In genomic region chr2:20350753-20351554, GRCh38 we compare ENCODE assay signal across 1 cellular context.
TF ChIP-seq lines count a peak whose summit lies in the region.

Gene PUM2 (minus strand): TSS chr2:20350844. CDS start chr2:20327360, 23,484 bp downstream.

TF ChIP-seq in HepG2, 621 proteins besides CTCF, POLR2A, EP300 and RAD21 (continued from another document and continues in another):
- peak; percentile 91 for TF ChIP-seq TFE3 (CRISPR knock-in tag; IDR thresholded peaks at IDR 0.05)
- TF ChIP-seq JDP2 (CRISPR knock-in tag; IDR thresholded peaks at IDR 0.05; ENCODE audit: borderline replicate concordance), result peak; percentile 48; the same call in 1 of the 2 replicates
- TF ChIP-seq ZNF703 (CRISPR knock-in tag; IDR thresholded peaks at IDR 0.05; ENCODE audit: borderline replicate concordance), result no peak; the same call in 1 of the 2 replicates
- peak; percentile 99 for TF ChIP-seq CCDC6 (CRISPR knock-in tag; IDR thresholded peaks at IDR 0.05)
- TF ChIP-seq HDAC6 (IDR thresholded peaks at IDR 0.05; ENCODE audit: low read depth, low read length), result no peak
- no peak; the same call in 1 of the 2 replicates for TF ChIP-seq ZFP36L2 (CRISPR knock-in tag; IDR thresholded peaks at IDR 0.05)
- peak; percentile 57 for TF ChIP-seq XRCC5 (optimal IDR thresholded peaks at IDR 0.05; ENCODE audit: low read length)
- no peak for TF ChIP-seq ZNF362 (CRISPR knock-in tag; IDR thresholded peaks at IDR 0.05; ENCODE audit: borderline replicate concordance)
- TF ChIP-seq ZNF782 (CRISPR knock-in tag; IDR thresholded peaks at IDR 0.05; ENCODE audit: borderline replicate concordance), result peak; percentile 51; the same call in 1 of the 2 replicates
- no peak for TF ChIP-seq RBAK (CRISPR knock-in tag; IDR thresholded peaks at IDR 0.05)
- peak; percentile 93 for TF ChIP-seq FOXM1 (CRISPR knock-in tag; IDR thresholded peaks at IDR 0.05)
- TF ChIP-seq KDM4B (CRISPR knock-in tag; IDR thresholded peaks at IDR 0.05), result peak; percentile 89; the same call in 1 of the 2 replicates
- no peak for TF ChIP-seq DDIT3 (CRISPR knock-in tag; IDR thresholded peaks at IDR 0.05)
- peak; percentile 86 for TF ChIP-seq THAP11 (CRISPR knock-in tag; IDR thresholded peaks at IDR 0.05)
- peak; percentile 90 for TF ChIP-seq ZBTB14 (CRISPR knock-in tag; IDR thresholded peaks at IDR 0.05)
- TF ChIP-seq SMYD3 (CRISPR knock-in tag; IDR thresholded peaks at IDR 0.05), result no peak
- TF ChIP-seq ETV6 (CRISPR knock-in tag; conservative IDR thresholded peaks at IDR 0.05), result peak; percentile 94
- peak; percentile 98 for TF ChIP-seq NRL (CRISPR knock-in tag; IDR thresholded peaks at IDR 0.05; ENCODE audit: borderline replicate concordance)
- peak; percentile 70; the same call in 1 of the 2 replicates for TF ChIP-seq ZSCAN9 (CRISPR knock-in tag; IDR thresholded peaks at IDR 0.05; ENCODE audit: borderline replicate concordance)
- TF ChIP-seq MIER3 (CRISPR knock-in tag; IDR thresholded peaks at IDR 0.05; ENCODE audit: borderline replicate concordance), result no peak
- TF ChIP-seq ZNF724P (CRISPR knock-in tag; IDR thresholded peaks at IDR 0.05; ENCODE audit: borderline replicate concordance), result peak; percentile 46
- TF ChIP-seq ZFP91 (CRISPR knock-in tag; IDR thresholded peaks at IDR 0.05; ENCODE audit: borderline replicate concordance), result peak; percentile 98
- TF ChIP-seq YY1 (IDR thresholded peaks at IDR 0.05; ENCODE audit: insufficient read depth, insufficient replicate concordance, low read depth, low read length), result peak; percentile 92
- TF ChIP-seq SMC3 (IDR thresholded peaks at IDR 0.05; ENCODE audit: low read length), result no peak
- TF ChIP-seq KIAA2018 (CRISPR knock-in tag; IDR thresholded peaks at IDR 0.05; ENCODE audit: borderline replicate concordance), result no peak
- peak; percentile 79; the same call in 1 of the 2 replicates for TF ChIP-seq ZNF337 (CRISPR knock-in tag; IDR thresholded peaks at IDR 0.05; ENCODE audit: borderline replicate concordance, low read depth)
- peak; percentile 78; the same call in 1 of the 2 replicates for TF ChIP-seq MTA1 (CRISPR knock-in tag; IDR thresholded peaks at IDR 0.05; ENCODE audit: borderline replicate concordance)
- peak; percentile 70; the same call in 1 of the 2 replicates for TF ChIP-seq ZFY (CRISPR knock-in tag; IDR thresholded peaks at IDR 0.05)
- no peak; the same call in 1 of the 2 replicates for TF ChIP-seq ZNF280D (CRISPR knock-in tag; IDR thresholded peaks at IDR 0.05)
- peak; percentile 82 for TF ChIP-seq ZNF598 (CRISPR knock-in tag; IDR thresholded peaks at IDR 0.05; ENCODE audit: borderline replicate concordance)
- TF ChIP-seq MXD4 (CRISPR knock-in tag; IDR thresholded peaks at IDR 0.05), result peak; percentile 90
- TF ChIP-seq ARHGAP35 (CRISPR knock-in tag; IDR thresholded peaks at IDR 0.05; ENCODE audit: borderline replicate concordance), result peak; percentile 93
- peak; percentile 42 for TF ChIP-seq TAF1 (CRISPR knock-in tag; IDR thresholded peaks at IDR 0.05)
- TF ChIP-seq REXO4 (CRISPR knock-in tag; IDR thresholded peaks at IDR 0.05; ENCODE audit: borderline replicate concordance), result no peak
- TF ChIP-seq ZNF547 (CRISPR knock-in tag; IDR thresholded peaks at IDR 0.05), result no peak; the same call in 1 of the 2 replicates
- TF ChIP-seq ATF1 (CRISPR knock-in tag; IDR thresholded peaks at IDR 0.05), result no peak
- TF ChIP-seq PHF5A (CRISPR knock-in tag; IDR thresholded peaks at IDR 0.05; ENCODE audit: low read depth, unreplicated experiment), result no peak
- no peak; the same call in 1 of the 2 replicates for TF ChIP-seq PHF21A (CRISPR knock-in tag; IDR thresholded peaks at IDR 0.05)
- no peak; the same call in 1 of the 2 replicates for TF ChIP-seq HNRNPL (IDR thresholded peaks at IDR 0.05; ENCODE audit: low read depth, low read length)
- peak; percentile 83 for TF ChIP-seq ZBTB2 (CRISPR knock-in tag; IDR thresholded peaks at IDR 0.05; ENCODE audit: low read depth)
- peak; percentile 98 for TF ChIP-seq NKX3-1 (CRISPR knock-in tag; IDR thresholded peaks at IDR 0.05)
- no peak for TF ChIP-seq ELF1 (CRISPR knock-in tag; IDR thresholded peaks at IDR 0.05)
